8 cellular contexts compared by ENCODE assay signal in the genomic region with DNA sequence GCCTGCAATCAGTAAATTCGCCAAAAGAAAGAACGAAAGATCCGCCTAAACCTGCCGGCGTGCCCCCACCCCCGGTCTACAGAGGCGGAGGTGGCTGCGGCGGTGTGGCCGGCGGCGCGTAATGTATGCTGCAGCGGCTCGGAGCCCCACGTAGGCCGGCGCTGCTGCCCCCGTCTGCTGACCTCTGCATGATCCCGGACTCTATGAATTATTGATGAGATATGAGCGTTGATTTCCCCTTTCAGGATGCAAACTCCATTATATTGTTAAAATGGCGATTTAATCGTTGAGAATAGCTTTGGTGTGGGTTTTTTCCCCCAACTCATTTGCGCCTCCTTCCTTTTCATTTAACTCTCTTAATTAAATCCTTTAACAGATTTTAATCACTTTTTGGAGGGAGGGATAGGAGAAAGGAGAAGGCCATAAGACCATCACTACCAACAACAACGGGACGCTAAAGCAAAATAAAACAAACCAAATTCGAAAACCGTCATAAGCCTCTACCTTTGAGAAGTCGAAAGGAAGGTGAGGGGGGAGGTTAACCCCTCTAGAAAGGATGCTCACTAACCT. TPM values are rescaled to one million over a fixed set of nuclear protein-coding genes. Genes with fewer than 3 reads are reported as not detected.
A peak's percentile ranks its signal among the peaks of the same experiment; 100 is the strongest.
DNase-seq lines count a peak whose midpoint lies in the region; ATAC-seq and TF ChIP-seq lines count a peak whose summit lies in the region.

No MANE protein-coding gene starts in this region.

- H3K9me3 ChIP-seq in right cardiac atrium (ENCODE audit: control insufficient read depth, low read length) (no peaks in the 10 kb centered on the region), subcutaneous abdominal adipose tissue (ENCODE audit: control insufficient read depth in 5 of 5, low read length in 5 of 5) (no peaks in the 10 kb centered on the region), prostate gland (no peaks in the 10 kb centered on the region), H9 (ENCODE audit: control insufficient read depth, low read depth, low read length) (no peaks in the 10 kb centered on the region)

- no peak overlapping the region for H2BK5ac ChIP-seq in H9 (ENCODE audit: insufficient read length, low read length)

- H2BK120ac ChIP-seq in H9 (ENCODE audit: low read depth, low read length, poor library complexity, severe bottlenecking), result no peak overlapping the region

- H3K4me1 ChIP-seq in right cardiac atrium (ENCODE audit: control insufficient read depth, insufficient read depth, low read length) (no peaks in the 10 kb centered on the region), subcutaneous abdominal adipose tissue (ENCODE audit: control insufficient read depth in 5 of 5, insufficient read depth in 5 of 5, low read length in 5 of 5) (peaks cover 10 to 75% (median 62%) of the 10 kb centered on the region in 5 donors), prostate gland (replicated peaks) (peaks cover 4% of the 10 kb centered on the region), H9 (ENCODE audit: insufficient read depth, low read length) (no peaks in the 10 kb centered on the region)

- no peak overlapping the region for H2BK15ac ChIP-seq in H9 (ENCODE audit: low read depth, low read length)

- H3K36me3 Mint-ChIP-seq in activated B cell treated with CpG ODN at 0.5 μM for 24 hours (ENCODE audit: low read depth) (no peaks in the 10 kb centered on the region), H9 (ENCODE audit: insufficient read depth in 1 of 3, low read depth in 3 of 3) (no peaks in the 10 kb centered on the region; a peak in 2 of 7 replicates)

- H4K5ac ChIP-seq in H9 (ENCODE audit: insufficient read length, low read depth, low read length), result no peak overlapping the region

- no peak overlapping the region for H2BK20ac ChIP-seq in H9 (ENCODE audit: low read depth, low read length, poor library complexity, severe bottlenecking)

- intact Hi-C loops in activated B cell treated with CpG ODN at 0.5 μM for 24 hours (cut with micrococcal nuclease) (no loop called here), right cardiac atrium (cut with DNase I) (no loop called here), prostate gland (cut with DNase I) (no loop called here)

- H3K4me1 Mint-ChIP-seq in activated B cell treated with CpG ODN at 0.5 μM for 24 hours (peaks cover 43% of the 10 kb centered on the region), H9 (peaks cover 13 to 27% of the 10 kb centered on the region in 2 experiments)

- peaks cover 88% of the 10 kb centered on the region for H3K27me3 Mint-ChIP-seq in activated B cell treated with CpG ODN at 0.5 μM for 24 hours
- peaks cover 100% of the 10 kb centered on the region for H3K27me3 Mint-ChIP-seq in H9 (ENCODE audit: low read depth)

- WGBS in right cardiac atrium, result 24% methylated on average over 29 of the region's 29 CpGs
- WGBS in prostate gland, result 33% methylated on average over 29 of the region's 29 CpGs
- WGBS in H9 (ENCODE audit: extremely low coverage, insufficient read length, low lambda C conversion rate), result no CpG with 5 or more reads among the region's 29 CpGs

- no peak for TF ChIP-seq POLR2A in prostate gland (IDR thresholded peaks at IDR 0.05)

- H3K27me3 ChIP-seq in right cardiac atrium (ENCODE audit: control insufficient read depth, insufficient read depth), result no peaks in the 10 kb centered on the region
- peaks cover 0 to 2% (median 0%) of the 10 kb centered on the region in 5 donors for H3K27me3 ChIP-seq in subcutaneous abdominal adipose tissue (ENCODE audit: control insufficient read depth in 5 of 5, insufficient read depth in 4 of 5, low read length in 5 of 5)
- H3K27me3 ChIP-seq in prostate gland (replicated peaks; ENCODE audit: insufficient read depth), result peaks cover 29% of the 10 kb centered on the region
- peaks cover 100% of the 10 kb centered on the region for H3K27me3 ChIP-seq in H9 (ENCODE audit: insufficient read depth, low read length)

- H3K27ac Mint-ChIP-seq in activated B cell treated with CpG ODN at 0.5 μM for 24 hours (no peak overlapping the region), H9 (no peak overlapping the region; a peak in 1 of 7 replicates)

- H3T11ph ChIP-seq in H9 (ENCODE audit: low read length), result no peak overlapping the region

- no peak for TF ChIP-seq CTCF in activated B cell treated with CpG ODN at 0.5 μM for 24 hours (IDR thresholded peaks at IDR 0.05)
- TF ChIP-seq CTCF in prostate gland (IDR thresholded peaks at IDR 0.05), result no peak
- TF ChIP-seq CTCF in H9 (conservative IDR thresholded peaks at IDR 0.05), result no peak

- H3K4me3 ChIP-seq in right cardiac atrium (ENCODE audit: low read length) (peak overlapping the region; percentile 68), subcutaneous abdominal adipose tissue (ENCODE audit: low read depth in 1 of 5, low read length in 5 of 5) (peak overlapping the region; percentile 73 to 99 (median 91)), prostate gland (no peak overlapping the region)

- no peak overlapping the region for H3K56ac ChIP-seq in H9 (ENCODE audit: insufficient read length, low read depth, low read length)

- no peak for ATAC-seq in activated B cell treated with CpG ODN at 0.5 μM for 24 hours (ENCODE audit: low read depth)
- ATAC-seq in right cardiac atrium, result no peak

- CTCF ChIA-PET in activated B cell treated with CpG ODN at 0.5 μM for 24 hours (lab: Charles Lee), result no interaction called here

- H3K9ac ChIP-seq in subcutaneous abdominal adipose tissue (ENCODE audit: low read length in 5 of 5), result peak overlapping the region in 4 of 5 donors; percentile 68 to 89 (median 77)
- H3K9ac ChIP-seq in H9 (ENCODE audit: extremely low read depth, insufficient read length, low read length), result no peak overlapping the region

- POLR2A ChIA-PET in activated B cell treated with CpG ODN at 0.5 μM for 24 hours (lab: Charles Lee), result no interaction called here

- no peak overlapping the region for H3K23ac ChIP-seq in H9 (ENCODE audit: insufficient read length, low read depth, low read length)

- H2BK12ac ChIP-seq in H9 (ENCODE audit: insufficient read length, low read depth, low read length), result no peak overlapping the region

- no peak overlapping the region for H4K91ac ChIP-seq in H9 (ENCODE audit: insufficient read length, low read depth, low read length)

- H4K8ac ChIP-seq in H9 (replicated peaks; ENCODE audit: insufficient read length, low read depth, low read length), result no peak overlapping the region

- no peak overlapping the region for H3K27ac ChIP-seq in right cardiac atrium (ENCODE audit: low read length)
- peak overlapping the region; percentile 93 for H3K27ac ChIP-seq in subcutaneous abdominal adipose tissue (ENCODE audit: low read depth, low read length)
- no peak overlapping the region for H3K27ac ChIP-seq in prostate gland
- H3K27ac ChIP-seq in H9 (ENCODE audit: insufficient read length, low read depth, low read length), result no peak overlapping the region

- H3K79me1 ChIP-seq in H9 (ENCODE audit: insufficient read depth, low read depth, low read length, poor library complexity, severe bottlenecking), result no peaks in the 10 kb centered on the region

- peaks cover 3% of the 10 kb centered on the region for H3K23me2 ChIP-seq in H9 (ENCODE audit: insufficient read length, low read depth, low read length, poor library complexity, severe bottlenecking)

- H3K36me3 ChIP-seq in subcutaneous abdominal adipose tissue (ENCODE audit: control insufficient read depth in 5 of 5, insufficient read depth in 5 of 5, low read length in 5 of 5) (peaks cover 0 to 8% (median 0%) of the 10 kb centered on the region in 5 donors), prostate gland (no peaks in the 10 kb centered on the region)

- H3K4me3 Mint-ChIP-seq in activated B cell treated with CpG ODN at 0.5 μM for 24 hours, result peak overlapping the region; percentile 90
- no peak overlapping the region; a peak in 2 of 5 replicates for H3K4me3 Mint-ChIP-seq in H9

- H4K20me1 ChIP-seq in H9 (ENCODE audit: control insufficient read depth, insufficient read depth, insufficient read length), result no peaks in the 10 kb centered on the region

- no peaks in the 10 kb centered on the region for H3K79me2 ChIP-seq in H9 (ENCODE audit: insufficient read depth, low read length)

- no peak overlapping the region for H3K4me2 ChIP-seq in H9 (ENCODE audit: insufficient read depth, insufficient read length, low read length)

- H3K9me3 Mint-ChIP-seq in activated B cell treated with CpG ODN at 0.5 μM for 24 hours (no peaks in the 10 kb centered on the region), H9 (peaks cover 6 to 14% of the 10 kb centered on the region in 2 experiments; a peak in 3 of 5 replicates)

- peak; percentile 49 for DNase-seq in activated CD4-positive, alpha-beta T cell treated with anti-CD3 and anti-CD28 coated beads for 48 hours
- no peak for DNase-seq in activated CD4-positive, alpha-beta T cell treated with anti-CD3 and anti-CD28 coated beads, Interleukin-2, amount 50 U/mL, for 1 hour
- DNase-seq in activated B cell treated with CpG ODN at 0.5 μM for 24 hours (no peak), right cardiac atrium (no peak), prostate gland (ENCODE audit: low spot score) (no peak), H9 (no peak), putamen (ENCODE audit: low spot score) (no peak)

- H2AK5ac ChIP-seq in H9 (ENCODE audit: insufficient read length, low read length), result no peak overlapping the region

- no peak overlapping the region for H2AFZ ChIP-seq in H9 (ENCODE audit: low read length)

- H3K18ac ChIP-seq in H9 (ENCODE audit: insufficient read length, low read depth, low read length), result no peak overlapping the region

- H3K4ac ChIP-seq in H9 (ENCODE audit: low read depth, low read length), result no peak overlapping the region

- H3K14ac ChIP-seq in H9 (ENCODE audit: insufficient read depth, low read length), result no peak overlapping the region

RNA-seq across cellular contexts. Expression of a gene that starts 3.6 kb away (rescaled TPM):
- total RNA-seq in activated B cell treated with CpG ODN at 0.5 μM for 24 hours (1.4 and 2.6 TPM in 2 replicates), right cardiac atrium (1 to 10 TPM; 1.2 to 2.3 (median 2.2) TPM), prostate gland (10 to 100 TPM in 1 of 2 donors, 1 to 10 TPM in 1; 7.8 to 11.4 TPM), H9 (2021) (not detected in 2 replicates)
- 2.8 TPM for polyA plus RNA-seq in right cardiac atrium

RNA-seq across cellular contexts. Expression of a gene that starts 7.1 kb away (rescaled TPM):
- total RNA-seq in activated B cell treated with CpG ODN at 0.5 μM for 24 hours (not detected in 2 replicates), right cardiac atrium (under 1 TPM in 3 of 4 donors, not detected in 1; 0.12 to 0.37 (median 0.14) TPM), prostate gland (1 to 10 TPM in 1 of 2 donors, under 1 TPM in 1; 0.36 to 1.1 TPM), H9 (2021) (not detected in 2 replicates)
- polyA plus RNA-seq in right cardiac atrium, result 0.14 TPM

RNA-seq across cellular contexts. Expression of a gene that starts 8.3 kb away (rescaled TPM):
- 0.88 and 1.4 TPM in 2 replicates for total RNA-seq in activated B cell treated with CpG ODN at 0.5 μM for 24 hours
- total RNA-seq in right cardiac atrium, result 1 to 10 TPM in 1 of 4 donors, under 1 TPM in 3; 0.38 to 1.1 (median 0.52) TPM
- 1.1 TPM for polyA plus RNA-seq in right cardiac atrium
- 1 to 10 TPM in 1 of 2 donors, under 1 TPM in 1; 0.41 to 1.1 TPM for total RNA-seq in prostate gland
- not detected in 2 replicates for total RNA-seq in H9 (2021)

RNA-seq across cellular contexts. Expression of a gene that starts 18.3 kb away (rescaled TPM):
- total RNA-seq in activated B cell treated with CpG ODN at 0.5 μM for 24 hours, result not detected in 2 replicates
- 1 to 10 TPM in 2 of 4 donors, under 1 TPM in 2; 0.74 to 1.8 (median 1.0) TPM for total RNA-seq in right cardiac atrium
- polyA plus RNA-seq in right cardiac atrium, result 1.1 TPM
- total RNA-seq in prostate gland, result under 1 TPM; 0.27 to 0.40 TPM
- not detected in 2 replicates for total RNA-seq in H9 (2021)

RNA-seq across cellular contexts. Expression of a gene that starts 24.4 kb away (rescaled TPM):
- 0.60 and 0.93 TPM in 2 replicates for total RNA-seq in activated B cell treated with CpG ODN at 0.5 μM for 24 hours
- total RNA-seq in right cardiac atrium, result under 1 TPM; 0.50 to 0.80 (median 0.59) TPM
- polyA plus RNA-seq in right cardiac atrium, result 0.48 TPM
- total RNA-seq in prostate gland, result 1 to 10 TPM in 1 of 2 donors, under 1 TPM in 1; 0.73 to 3.4 TPM
- total RNA-seq in H9 (2021), result not detected in 2 replicates

Comparison
In these comparisons a context has a peak if more than half of its experiments do, and no peak if none do; other contexts are left out.
1. H3K4me3 ChIP-seq: peak in right cardiac atrium (single experiment) and subcutaneous abdominal adipose tissue (5 of 5); none in prostate gland (0 of 2).